24 cellular contexts compared by ENCODE assay signal in the genomic region with DNA sequence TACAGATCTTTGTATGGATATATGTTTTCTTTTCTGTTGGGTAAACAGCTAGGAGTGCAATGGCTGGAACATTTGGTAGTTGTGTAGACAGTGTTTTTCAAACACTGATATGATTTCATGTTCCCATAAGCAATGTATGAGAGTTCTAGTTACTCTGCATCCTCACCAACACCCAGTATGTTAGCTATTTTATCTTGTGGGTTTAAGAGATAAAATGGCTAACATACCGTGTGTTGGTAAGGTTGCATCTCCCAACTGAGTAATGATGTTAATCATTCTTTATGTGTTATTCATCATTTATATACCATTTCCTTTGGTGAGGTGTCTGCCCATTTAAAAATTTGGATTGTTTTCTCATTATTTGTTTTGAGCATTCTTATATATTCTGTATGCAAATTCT.
"Had no signal": no experiment of that assay in that cellular context is flagged by ENCODE, and none has a peak within 500 bp of the region (broad histone marks: within the 10 kb centered on the region; RNA-seq: fewer than 3 reads in every experiment).

No MANE protein-coding gene starts in this region.

- DNase-seq: cortex of kidney; effector memory CD8-positive, alpha-beta T cell; foreskin fibroblast; heart left ventricle; left cardiac atrium; left lung; mesenchymal stem cell; mucosa of descending colon; naive B cell; nephron progenitor cell; nucleus accumbens; psoas muscle; right cardiac atrium; sigmoid colon; spleen; stimulated activated CD4-positive, alpha-beta T cell treated with anti-CD3 and anti-CD28 coated beads, Interleukin-4, amount 100 ng/mL, for 4 hours; stimulated activated naive CD8-positive, alpha-beta T cell treated with anti-CD3 and anti-CD28 coated beads, Interleukin-15, Interleukin-2, amounts not matched to agents 100 U/mL and 50 U/mL, for 24 hours; substantia nigra; testis; tibial artery had no signal

- H3K4me1 ChIP-seq: gastroesophageal sphincter, heart left ventricle, left lung, psoas muscle, sigmoid colon, spleen had no signal

- ATAC-seq: effector memory CD8-positive, alpha-beta T cell; gastroesophageal sphincter; heart left ventricle; left cardiac atrium; left lung; mucosa of descending colon; psoas muscle; right cardiac atrium; stimulated activated memory B cell treated with anti-CD40 and anti-IgM and Interleukin-4, amounts not matched to agents 10 μg/mL and 1 μg/mL and 100 μg/mL, for 72 hours; stimulated activated naive CD8-positive, alpha-beta T cell treated with anti-CD3 and anti-CD28 coated beads, Interleukin-15, Interleukin-2, amounts not matched to agents 100 U/mL and 50 U/mL, for 24 hours had no signal

- H3K27me3 ChIP-seq: gastroesophageal sphincter, heart left ventricle, hepatocyte, left lung, sigmoid colon, spleen, testis, tibial artery had no signal

- H3K27ac ChIP-seq: gastroesophageal sphincter, heart left ventricle, hepatocyte, left lung, psoas muscle, sigmoid colon, skin epidermis, spleen, testis, tibial artery had no signal
